ENCODE assay signal across 13 cellular contexts in genomic region chr3:115503386-115503785, GRCh38.
DNase-seq lines count a peak whose midpoint lies in the region; TF ChIP-seq lines count a peak whose summit lies in the region.
"Had no signal": no experiment of that assay in that cellular context is flagged by ENCODE, and none has a peak within 500 bp of the region (broad histone marks: within the 10 kb centered on the region; RNA-seq: fewer than 3 reads in every experiment).

No MANE protein-coding gene starts in this region.

- TF ChIP-seq CTCF in A673 (conservative IDR thresholded peaks at IDR 0.05; ENCODE audit: low read depth, low read length) (no peak), osteocyte (IDR thresholded peaks at IDR 0.05) (no peak)

- peaks cover 7% of the 10 kb centered on the region for H3K9me3 Mint-ChIP-seq in osteocyte (ENCODE audit: unreplicated experiment)

- H3K4me1 ChIP-seq in A673 (ENCODE audit: insufficient read depth, low read length, poor library complexity, severe bottlenecking), result peaks cover 51% of the 10 kb centered on the region
- H3K4me1 ChIP-seq: Peyer's patch had no signal

- H3K27me3 ChIP-seq in A673 (replicated peaks; ENCODE audit: insufficient read depth, low read depth, low read length, poor library complexity) (no peaks in the 10 kb centered on the region), H7 (ENCODE audit: control insufficient read depth, insufficient read depth, low read length) (no peaks in the 10 kb centered on the region)
- H3K27me3 ChIP-seq: Peyer's patch had no signal

- no peaks in the 10 kb centered on the region for H3K36me3 ChIP-seq in A673 (ENCODE audit: insufficient read depth, low read length, poor library complexity, severe bottlenecking)
- no peaks in the 10 kb centered on the region for H3K36me3 ChIP-seq in H7 (replicated peaks; ENCODE audit: control insufficient read depth, insufficient read depth, low read length)
- H3K36me3 ChIP-seq: Peyer's patch had no signal

- no peaks in the 10 kb centered on the region for H3K9me3 ChIP-seq in A673 (ENCODE audit: low read depth, low read length, poor library complexity, severe bottlenecking)

- H3K36me3 Mint-ChIP-seq in osteocyte (ENCODE audit: unreplicated experiment), result no peaks in the 10 kb centered on the region

- CTCF ChIA-PET in A673 (lab: Charles Lee), result no interaction called here
- CTCF ChIA-PET in HEK293T (lab: Yijun Ruan, JAX), result no interaction called here

- peaks cover 3% of the 10 kb centered on the region for H3K4me1 Mint-ChIP-seq in osteocyte (ENCODE audit: unreplicated experiment)

- H3K4me3 ChIP-seq in A673 (ENCODE audit: low read depth, low read length, poor library complexity, severe bottlenecking) (no peak overlapping the region), H7 (ENCODE audit: insufficient read depth, low read depth, low read length) (no peak overlapping the region)
- H3K4me3 ChIP-seq: Peyer's patch had no signal

- POLR2A ChIA-PET in A673 (lab: Charles Lee; ENCODE audit: low non-redundant PET), result no interaction called here
- POLR2A ChIA-PET in HEK293T (lab: Yijun Ruan, JAX), result no interaction called here

- H3K4me3 Mint-ChIP-seq in osteocyte (ENCODE audit: unreplicated experiment), result no peak overlapping the region
- H3K4me3 Mint-ChIP-seq: H9; T-helper 2 cell treated with Interferon-gamma antibody and Interleukin-4, amounts not matched to agents 5 μg/mL and 100 μg/mL, for 36 hours had no signal

- intact Hi-C loops in A673 (cut with micrococcal nuclease; ENCODE audit: unreplicated experiment), result loop anchor here (5.0 kb wide), 1 partner anchor 279 kb away; no protein-coding TSS in a partner anchor

- peak; percentile 90 for DNase-seq in A673 (ENCODE audit: low spot score)
- DNase-seq in NCI-H1105 (lab: John Stamatoyannopoulos, UW), result peak; percentile 60
- peak; percentile 66 for DNase-seq in NCI-H2171 treated with DMSO at 0.1 percent for 48 hours (lab: John Stamatoyannopoulos, UW)
- peak; percentile 34 for DNase-seq in brain pericyte (ENCODE audit: low read depth, low spot score)
- no peak for DNase-seq in HEK293T (ENCODE audit: extremely low spot score)
- DNase-seq in osteocyte (ENCODE audit: extremely low spot score, unreplicated experiment), result no peak
- no peak for DNase-seq in activated T-cell treated with anti-CD3 and anti-CD28 coated beads, Interleukin-2, amount 50 U/mL, for 1 hour
- no peak for DNase-seq in H7
- DNase-seq: H9, MV-4-11, NCI-H1694 treated with DMSO at 0.1 percent for 48 hours, Peyer's patch had no signal

- no peaks in the 10 kb centered on the region for H3K27me3 Mint-ChIP-seq in osteocyte (ENCODE audit: unreplicated experiment)

- no peak overlapping the region for H3K27ac ChIP-seq in A673 (ENCODE audit: low read depth, low read length, poor library complexity, severe bottlenecking)
- H3K27ac ChIP-seq: Peyer's patch had no signal

- H3K27ac Mint-ChIP-seq in osteocyte (ENCODE audit: unreplicated experiment), result no peak overlapping the region
- H3K27ac Mint-ChIP-seq: T-helper 2 cell treated with Interferon-gamma antibody and Interleukin-4, amounts not matched to agents 5 μg/mL and 100 μg/mL, for 36 hours had no signal

- BruUV-seq in A673 (replicated peaks; lab: Mats Ljungman, UMichigan), result no TSS peak

TF ChIP-seq in HEK293T, 16 proteins besides CTCF, POLR2A, EP300 and RAD21:
- no peak for TF ChIP-seq FOXM1 (IDR thresholded peaks at IDR 0.05; ENCODE audit: borderline replicate concordance)
- TF ChIP-seq FOXA1 (IDR thresholded peaks at IDR 0.05), result no peak
- no peak for TF ChIP-seq ZNF384 (IDR thresholded peaks at IDR 0.05)
- TF ChIP-seq NFRKB (IDR thresholded peaks at IDR 0.05), result no peak
- no peak for TF ChIP-seq PKNOX1 (IDR thresholded peaks at IDR 0.05)
- TF ChIP-seq LEF1 (IDR thresholded peaks at IDR 0.05; ENCODE audit: borderline replicate concordance), result no peak
- no peak for TF ChIP-seq FOXK2 (IDR thresholded peaks at IDR 0.05)
- TF ChIP-seq BHLHE40 (IDR thresholded peaks at IDR 0.05; ENCODE audit: borderline replicate concordance), result no peak
- no peak for TF ChIP-seq SUZ12 (IDR thresholded peaks at IDR 0.05)
- no peak for TF ChIP-seq HDGF (IDR thresholded peaks at IDR 0.05; ENCODE audit: borderline replicate concordance)
- TF ChIP-seq L3MBTL2 (conservative IDR thresholded peaks at IDR 0.05), result no peak
- no peak for TF ChIP-seq CTBP1 (IDR thresholded peaks at IDR 0.05; ENCODE audit: borderline replicate concordance)
- no peak for TF ChIP-seq TARDBP (IDR thresholded peaks at IDR 0.05)
- no peak for TF ChIP-seq ARNT (IDR thresholded peaks at IDR 0.05)

Comparison
In these comparisons a context has a peak if more than half of its experiments do, and no peak if none do; other contexts are left out.
1. DNase-seq: peak in A673 (single experiment), NCI-H1105 (single experiment), NCI-H2171 treated with DMSO at 0.1 percent for 48 hours (single experiment) and brain pericyte (single experiment); none in HEK293T (single experiment), osteocyte (single experiment), activated T-cell treated with anti-CD3 and anti-CD28 coated beads, Interleukin-2, amount 50 U/mL, for 1 hour (single experiment) and H7 (single experiment).